2 cellular contexts compared by ENCODE assay signal in the genomic region with DNA sequence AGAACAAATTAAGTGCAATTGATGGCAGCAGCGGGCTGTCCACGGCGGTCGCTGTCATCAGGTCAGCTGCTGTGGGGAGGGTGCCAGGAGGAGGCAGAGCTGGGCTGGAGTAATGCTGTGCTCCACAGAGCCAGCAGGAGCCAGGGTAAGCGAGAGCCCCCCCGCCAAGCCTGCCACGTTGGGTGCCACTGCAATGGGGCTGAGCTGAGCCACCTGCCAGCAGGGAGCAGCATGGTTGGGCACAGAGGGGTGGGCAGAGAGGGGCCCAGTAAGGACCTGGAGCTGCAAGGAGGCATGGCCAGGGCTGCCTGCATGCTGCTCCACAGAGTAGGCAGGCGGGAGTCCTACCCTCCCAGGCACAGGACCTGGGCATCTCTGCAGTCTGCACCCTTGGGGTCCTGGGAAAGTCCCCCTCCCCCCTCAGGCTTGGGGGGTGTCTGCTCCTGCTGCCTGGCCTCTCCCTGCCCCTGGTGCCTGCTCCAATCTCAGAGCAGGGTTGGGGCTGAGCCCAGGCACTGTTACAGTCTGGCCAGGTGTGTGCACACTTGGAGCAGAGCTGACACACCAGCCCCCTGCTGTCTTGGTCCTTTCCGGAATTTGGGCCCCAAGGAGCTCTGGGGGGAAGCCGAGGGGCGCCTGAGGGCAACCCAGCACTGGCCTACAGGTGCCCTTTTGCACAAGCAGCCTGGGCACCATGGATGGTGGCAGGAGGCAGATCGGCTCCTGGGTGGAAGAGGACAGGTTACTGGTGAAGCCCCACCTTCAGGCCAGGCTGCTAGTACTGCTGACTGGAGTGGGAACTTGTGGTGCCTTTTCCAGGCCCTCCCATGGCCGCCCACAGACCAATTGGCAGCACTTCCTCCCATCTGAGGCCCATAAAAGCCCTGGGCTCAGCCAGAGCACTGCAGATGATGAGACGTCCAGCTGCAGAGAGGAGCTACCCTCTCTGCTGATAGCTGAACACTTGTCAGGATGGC.
TF ChIP-seq lines count a peak whose summit lies in the region.

No MANE protein-coding gene starts in this region.

TF ChIP-seq in HepG2, 621 proteins besides CTCF, POLR2A, EP300 and RAD21 (continues in another document):
- 0 out of 2 replicates have a peak, but pooled peaks have one; percentile 39 for TF ChIP-seq ZNF274 (CRISPR knock-in tag; IDR thresholded peaks at IDR 0.05)
- TF ChIP-seq HNRNPL (IDR thresholded peaks at IDR 0.05; ENCODE audit: low read depth, low read length): peak; percentile 78
- TF ChIP-seq, protein P1, sequence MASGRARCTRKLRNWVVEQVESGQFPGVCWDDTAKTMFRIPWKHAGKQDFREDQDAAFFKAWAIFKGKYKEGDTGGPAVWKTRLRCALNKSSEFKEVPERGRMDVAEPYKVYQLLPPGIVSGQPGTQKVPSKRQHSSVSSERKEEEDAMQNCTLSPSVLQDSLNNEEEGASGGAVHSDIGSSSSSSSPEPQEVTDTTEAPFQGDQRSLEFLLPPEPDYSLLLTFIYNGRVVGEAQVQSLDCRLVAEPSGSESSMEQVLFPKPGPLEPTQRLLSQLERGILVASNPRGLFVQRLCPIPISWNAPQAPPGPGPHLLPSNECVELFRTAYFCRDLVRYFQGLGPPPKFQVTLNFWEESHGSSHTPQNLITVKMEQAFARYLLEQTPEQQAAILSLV (CRISPR knock-in tag; IDR thresholded peaks at IDR 0.05; ENCODE audit: borderline replicate concordance): 0 out of 2 replicates have a peak, but pooled peaks have one; percentile 49
- TF ChIP-seq DR1 (CRISPR knock-in tag; IDR thresholded peaks at IDR 0.05): peak; percentile 64
- 0 out of 2 replicates have a peak, but pooled peaks have one; percentile 32 for TF ChIP-seq TAF1 (CRISPR knock-in tag; IDR thresholded peaks at IDR 0.05)
- TF ChIP-seq KDM5B (CRISPR knock-in tag; IDR thresholded peaks at IDR 0.05; ENCODE audit: borderline replicate concordance): peak; percentile 49; the same call in 1 of the 2 replicates
- TF ChIP-seq, protein P2, sequence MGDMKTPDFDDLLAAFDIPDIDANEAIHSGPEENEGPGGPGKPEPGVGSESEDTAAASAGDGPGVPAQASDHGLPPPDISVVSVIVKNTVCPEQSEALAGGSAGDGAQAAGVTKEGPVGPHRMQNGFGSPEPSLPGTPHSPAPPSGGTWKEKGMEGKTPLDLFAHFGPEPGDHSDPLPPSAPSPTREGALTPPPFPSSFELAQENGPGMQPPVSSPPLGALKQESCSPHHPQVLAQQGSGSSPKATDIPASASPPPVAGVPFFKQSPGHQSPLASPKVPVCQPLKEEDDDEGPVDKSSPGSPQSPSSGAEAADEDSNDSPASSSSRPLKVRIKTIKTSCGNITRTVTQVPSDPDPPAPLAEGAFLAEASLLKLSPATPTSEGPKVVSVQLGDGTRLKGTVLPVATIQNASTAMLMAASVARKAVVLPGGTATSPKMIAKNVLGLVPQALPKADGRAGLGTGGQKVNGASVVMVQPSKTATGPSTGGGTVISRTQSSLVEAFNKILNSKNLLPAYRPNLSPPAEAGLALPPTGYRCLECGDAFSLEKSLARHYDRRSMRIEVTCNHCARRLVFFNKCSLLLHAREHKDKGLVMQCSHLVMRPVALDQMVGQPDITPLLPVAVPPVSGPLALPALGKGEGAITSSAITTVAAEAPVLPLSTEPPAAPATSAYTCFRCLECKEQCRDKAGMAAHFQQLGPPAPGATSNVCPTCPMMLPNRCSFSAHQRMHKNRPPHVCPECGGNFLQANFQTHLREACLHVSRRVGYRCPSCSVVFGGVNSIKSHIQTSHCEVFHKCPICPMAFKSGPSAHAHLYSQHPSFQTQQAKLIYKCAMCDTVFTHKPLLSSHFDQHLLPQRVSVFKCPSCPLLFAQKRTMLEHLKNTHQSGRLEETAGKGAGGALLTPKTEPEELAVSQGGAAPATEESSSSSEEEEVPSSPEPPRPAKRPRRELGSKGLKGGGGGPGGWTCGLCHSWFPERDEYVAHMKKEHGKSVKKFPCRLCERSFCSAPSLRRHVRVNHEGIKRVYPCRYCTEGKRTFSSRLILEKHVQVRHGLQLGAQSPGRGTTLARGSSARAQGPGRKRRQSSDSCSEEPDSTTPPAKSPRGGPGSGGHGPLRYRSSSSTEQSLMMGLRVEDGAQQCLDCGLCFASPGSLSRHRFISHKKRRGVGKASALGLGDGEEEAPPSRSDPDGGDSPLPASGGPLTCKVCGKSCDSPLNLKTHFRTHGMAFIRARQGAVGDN (CRISPR knock-in tag; IDR thresholded peaks at IDR 0.05): peak; percentile 61
- no peak for TF ChIP-seq ZNF570 (CRISPR knock-in tag; IDR thresholded peaks at IDR 0.05; ENCODE audit: borderline replicate concordance)
- TF ChIP-seq SAP130 (CRISPR knock-in tag; IDR thresholded peaks at IDR 0.05; ENCODE audit: low read depth): peak; percentile 16
- TF ChIP-seq, protein P3, sequence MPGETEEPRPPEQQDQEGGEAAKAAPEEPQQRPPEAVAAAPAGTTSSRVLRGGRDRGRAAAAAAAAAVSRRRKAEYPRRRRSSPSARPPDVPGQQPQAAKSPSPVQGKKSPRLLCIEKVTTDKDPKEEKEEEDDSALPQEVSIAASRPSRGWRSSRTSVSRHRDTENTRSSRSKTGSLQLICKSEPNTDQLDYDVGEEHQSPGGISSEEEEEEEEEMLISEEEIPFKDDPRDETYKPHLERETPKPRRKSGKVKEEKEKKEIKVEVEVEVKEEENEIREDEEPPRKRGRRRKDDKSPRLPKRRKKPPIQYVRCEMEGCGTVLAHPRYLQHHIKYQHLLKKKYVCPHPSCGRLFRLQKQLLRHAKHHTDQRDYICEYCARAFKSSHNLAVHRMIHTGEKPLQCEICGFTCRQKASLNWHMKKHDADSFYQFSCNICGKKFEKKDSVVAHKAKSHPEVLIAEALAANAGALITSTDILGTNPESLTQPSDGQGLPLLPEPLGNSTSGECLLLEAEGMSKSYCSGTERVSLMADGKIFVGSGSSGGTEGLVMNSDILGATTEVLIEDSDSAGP (CRISPR knock-in tag; IDR thresholded peaks at IDR 0.05; ENCODE audit: borderline replicate concordance): peak; percentile 65; the same call in 1 of the 2 replicates
- peak; percentile 59 for TF ChIP-seq ZNF263 (CRISPR knock-in tag; IDR thresholded peaks at IDR 0.05)
- no peak for TF ChIP-seq NAIF1 (CRISPR knock-in tag; IDR thresholded peaks at IDR 0.05; ENCODE audit: borderline replicate concordance)
- TF ChIP-seq SRY (CRISPR knock-in tag; IDR thresholded peaks at IDR 0.05): no peak
- peak; percentile 29; the same call in 1 of the 2 replicates for TF ChIP-seq YEATS4 (CRISPR knock-in tag; IDR thresholded peaks at IDR 0.05; ENCODE audit: borderline replicate concordance)
- TF ChIP-seq ZBTB21 (CRISPR knock-in tag; IDR thresholded peaks at IDR 0.05): no peak
- TF ChIP-seq, protein P4, sequence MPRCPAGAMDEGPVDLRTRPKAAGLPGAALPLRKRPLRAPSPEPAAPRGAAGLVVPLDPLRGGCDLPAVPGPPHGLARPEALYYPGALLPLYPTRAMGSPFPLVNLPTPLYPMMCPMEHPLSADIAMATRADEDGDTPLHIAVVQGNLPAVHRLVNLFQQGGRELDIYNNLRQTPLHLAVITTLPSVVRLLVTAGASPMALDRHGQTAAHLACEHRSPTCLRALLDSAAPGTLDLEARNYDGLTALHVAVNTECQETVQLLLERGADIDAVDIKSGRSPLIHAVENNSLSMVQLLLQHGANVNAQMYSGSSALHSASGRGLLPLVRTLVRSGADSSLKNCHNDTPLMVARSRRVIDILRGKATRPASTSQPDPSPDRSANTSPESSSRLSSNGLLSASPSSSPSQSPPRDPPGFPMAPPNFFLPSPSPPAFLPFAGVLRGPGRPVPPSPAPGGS (CRISPR knock-in tag; IDR thresholded peaks at IDR 0.05): no peak
- no peak for TF ChIP-seq GZF1 (CRISPR knock-in tag; IDR thresholded peaks at IDR 0.05)
- peak; percentile 56; the same call in 1 of the 2 replicates for TF ChIP-seq POLR2G (IDR thresholded peaks at IDR 0.05; ENCODE audit: low read depth, low read length)
- TF ChIP-seq ZNF839 (CRISPR knock-in tag; IDR thresholded peaks at IDR 0.05; ENCODE audit: borderline replicate concordance): 0 out of 2 replicates have a peak, but pooled peaks have one; percentile 13
- TF ChIP-seq NFKB2 (CRISPR knock-in tag; IDR thresholded peaks at IDR 0.05; ENCODE audit: borderline replicate concordance): peak; percentile 39; the same call in 1 of the 2 replicates
- TF ChIP-seq GABPB1 (CRISPR knock-in tag; IDR thresholded peaks at IDR 0.05): peak; percentile 36; the same call in 1 of the 2 replicates

TF ChIP-seq in WTC11, 78 proteins besides CTCF, POLR2A, EP300 and RAD21:
- peak; percentile 24; the same call in 1 of the 2 replicates for TF ChIP-seq FOXP1 (CRISPR knock-in tag; IDR thresholded peaks at IDR 0.05; ENCODE audit: borderline replicate concordance)
- peak; percentile 22; the same call in 1 of the 2 replicates for TF ChIP-seq ZNF423 (CRISPR knock-in tag; IDR thresholded peaks at IDR 0.05)
- TF ChIP-seq, protein P5, sequence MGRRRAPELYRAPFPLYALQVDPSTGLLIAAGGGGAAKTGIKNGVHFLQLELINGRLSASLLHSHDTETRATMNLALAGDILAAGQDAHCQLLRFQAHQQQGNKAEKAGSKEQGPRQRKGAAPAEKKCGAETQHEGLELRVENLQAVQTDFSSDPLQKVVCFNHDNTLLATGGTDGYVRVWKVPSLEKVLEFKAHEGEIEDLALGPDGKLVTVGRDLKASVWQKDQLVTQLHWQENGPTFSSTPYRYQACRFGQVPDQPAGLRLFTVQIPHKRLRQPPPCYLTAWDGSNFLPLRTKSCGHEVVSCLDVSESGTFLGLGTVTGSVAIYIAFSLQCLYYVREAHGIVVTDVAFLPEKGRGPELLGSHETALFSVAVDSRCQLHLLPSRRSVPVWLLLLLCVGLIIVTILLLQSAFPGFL (CRISPR knock-in tag; IDR thresholded peaks at IDR 0.05; ENCODE audit: borderline replicate concordance): no peak
